ENCODE assay signal across 18 cellular contexts in genomic region chr11:14042686-14043440, GRCh38.
"Had no signal": no experiment of that assay in that cellular context is flagged by ENCODE, and none has a peak within 500 bp of the region (broad histone marks: within the 10 kb centered on the region; RNA-seq: fewer than 3 reads in every experiment).

No MANE protein-coding gene starts in this region.

- H3K27me3 ChIP-seq: cardiac muscle cell, thyroid gland had no signal

- H3K27me3 Mint-ChIP-seq: activated naive CD4-positive, alpha-beta T cell treated with anti-CD3 and anti-CD28 coated beads, Interleukin-2, amount 50 U/mL, for 24 hours had no signal

- H3K4me3 ChIP-seq: cardiac muscle cell, dorsolateral prefrontal cortex, heart right ventricle, thyroid gland had no signal

- ATAC-seq: natural killer cell; stimulated activated effector memory CD8-positive, alpha-beta T cell treated with anti-CD3 and anti-CD28 coated beads, Interleukin-12 subunit alpha, Interleukin-12 subunit beta, amount 100 ng/mL, for 72 hours had no signal

- H3K4me3 Mint-ChIP-seq: activated naive CD4-positive, alpha-beta T cell treated with anti-CD3 and anti-CD28 coated beads, Interleukin-2, amount 50 U/mL, for 24 hours; immature natural killer cell; natural killer cell; stimulated activated effector memory CD8-positive, alpha-beta T cell treated with anti-CD3 and anti-CD28 coated beads, Interleukin-12 subunit alpha, Interleukin-12 subunit beta, amount 100 ng/mL, for 72 hours had no signal

- H3K36me3 Mint-ChIP-seq: activated naive CD4-positive, alpha-beta T cell treated with anti-CD3 and anti-CD28 coated beads, Interleukin-2, amount 50 U/mL, for 24 hours; immature natural killer cell; natural killer cell; stimulated activated effector memory CD8-positive, alpha-beta T cell treated with anti-CD3 and anti-CD28 coated beads, Interleukin-12 subunit alpha, Interleukin-12 subunit beta, amount 100 ng/mL, for 72 hours had no signal

- DNase-seq: activated CD4-positive, alpha-beta T cell treated with anti-CD3 and anti-CD28 coated beads for 1 hour; activated CD4-positive, alpha-beta T cell treated with anti-CD3 and anti-CD28 coated beads, Interleukin-2, amount 50 U/mL, for 4 hours; activated gamma-delta T cell; heart right ventricle; immature natural killer cell; mesendoderm; natural killer cell; small intestine; stimulated activated CD4-positive, alpha-beta T cell treated with anti-CD3 and anti-CD28 coated beads, Interleukin-15, amount 100 ng/mL, for 24 hours; stimulated activated CD4-positive, alpha-beta T cell treated with anti-CD3 and anti-CD28 coated beads, Interleukin-4, amount 100 ng/mL, for 1 hour; SW 1271; T-helper 2 cell; thyroid gland; WERI-Rb-1 had no signal

- H3K9me3 ChIP-seq: thyroid gland had no signal

- H3K36me3 ChIP-seq: cardiac muscle cell, heart right ventricle, thyroid gland, WERI-Rb-1 had no signal

- H3K9me3 Mint-ChIP-seq: natural killer cell; stimulated activated effector memory CD8-positive, alpha-beta T cell treated with anti-CD3 and anti-CD28 coated beads, Interleukin-12 subunit alpha, Interleukin-12 subunit beta, amount 100 ng/mL, for 72 hours had no signal

- H3K27ac Mint-ChIP-seq: activated naive CD4-positive, alpha-beta T cell treated with anti-CD3 and anti-CD28 coated beads, Interleukin-2, amount 50 U/mL, for 24 hours; immature natural killer cell; natural killer cell; stimulated activated effector memory CD8-positive, alpha-beta T cell treated with anti-CD3 and anti-CD28 coated beads, Interleukin-12 subunit alpha, Interleukin-12 subunit beta, amount 100 ng/mL, for 72 hours had no signal

- H3K4me1 Mint-ChIP-seq: activated naive CD4-positive, alpha-beta T cell treated with anti-CD3 and anti-CD28 coated beads, Interleukin-2, amount 50 U/mL, for 24 hours; immature natural killer cell; natural killer cell; stimulated activated effector memory CD8-positive, alpha-beta T cell treated with anti-CD3 and anti-CD28 coated beads, Interleukin-12 subunit alpha, Interleukin-12 subunit beta, amount 100 ng/mL, for 72 hours had no signal

- H3K27ac ChIP-seq: cardiac muscle cell, heart right ventricle, thyroid gland, WERI-Rb-1 had no signal

- H3K4me1 ChIP-seq: heart right ventricle, thyroid gland had no signal
